8 cellular contexts compared by ENCODE assay signal in the genomic region with DNA sequence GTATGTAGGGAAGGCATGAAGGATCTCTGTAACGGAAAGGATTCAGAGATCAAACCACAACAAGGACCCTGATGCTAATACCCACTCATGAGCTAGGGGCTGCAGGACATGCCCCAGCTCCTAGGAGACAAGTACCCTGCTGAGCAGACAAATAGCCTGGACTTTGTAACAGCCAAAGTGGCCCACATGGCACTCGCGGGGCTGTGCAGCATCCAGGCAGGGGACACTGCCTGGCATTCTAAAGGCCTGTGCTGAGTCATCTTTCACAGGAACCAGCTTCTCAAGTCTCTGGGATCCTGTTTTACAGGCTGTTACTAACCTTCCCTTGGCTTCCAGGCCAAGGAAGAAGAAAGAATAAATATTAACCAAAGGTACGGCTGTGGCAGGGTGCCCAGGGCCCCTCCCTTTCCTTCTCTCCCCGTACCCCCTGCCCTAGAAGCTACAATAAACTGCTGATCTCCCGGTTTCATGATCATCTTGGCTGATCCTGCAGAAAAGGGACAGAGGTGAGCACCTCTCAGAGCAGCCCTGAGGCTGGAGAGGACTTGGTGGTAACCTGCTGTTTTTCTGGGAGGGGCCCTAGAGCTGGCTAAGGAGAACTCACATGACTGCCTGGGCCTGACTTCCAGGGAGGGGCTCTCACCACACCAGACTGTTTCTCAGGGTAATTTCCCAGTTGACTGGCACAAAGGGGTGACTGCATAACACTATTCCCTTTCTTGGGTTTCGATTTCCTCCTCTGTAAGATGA. TPM values are rescaled to one million over a fixed set of nuclear protein-coding genes. Genes with fewer than 3 reads are reported as not detected.
DNase-seq lines count a peak whose midpoint lies in the region; ATAC-seq lines count a peak whose summit lies in the region.

No MANE protein-coding gene starts in this region.

- peak overlapping the region in 6 of 11 experiments; percentile 13 to 81 (median 46); a peak in 11 of 22 replicates for H3K4me2 ChIP-seq in BLaER1 treated with 17β-estradiol and CSF1 and Interleukin-3, amounts not matched to agents 10 nM and 100 nM

- H3K27me3 Mint-ChIP-seq in stimulated activated naive CD8-positive, alpha-beta T cell treated with anti-CD3 and anti-CD28 coated beads, Interleukin-15, amount 100 ng/mL, for 72 hours, result no peaks in the 10 kb centered on the region

- peaks cover 18% of the 10 kb centered on the region for H3K4me1 Mint-ChIP-seq in stimulated activated naive CD8-positive, alpha-beta T cell treated with anti-CD3 and anti-CD28 coated beads, Interleukin-15, amount 100 ng/mL, for 72 hours

- H3K9me3 ChIP-seq in BLaER1 treated with 17β-estradiol and CSF1 and Interleukin-3, amounts not matched to agents 10 nM and 100 nM (replicated peaks in 1 of 11), result no peaks in the 10 kb centered on the region

- peak; percentile 58 for DNase-seq in KBM-7
- peak in 36 of 58 donors; percentile 1 to 68 (median 15) for DNase-seq in anterior cingulate cortex (lab: John Stamatoyannopoulos, UW)
- peak; percentile 19 for DNase-seq in inferior parietal cortex (ENCODE audit: extremely low spot score)
- DNase-seq in stimulated activated naive CD8-positive, alpha-beta T cell treated with anti-CD3 and anti-CD28 coated beads, Interleukin-15, amount 100 ng/mL, for 72 hours, result no peak
- no peak for DNase-seq in SK-N-DZ (ENCODE audit: low spot score)

- peaks cover 0 to 24% (median 5%) of the 10 kb centered on the region in 10 experiments; a peak in 11 of 20 replicates for H3K4me1 ChIP-seq in BLaER1 treated with 17β-estradiol and CSF1 and Interleukin-3, amounts not matched to agents 10 nM and 100 nM

- in situ Hi-C loops in KBM-7 (cut with MboI; ENCODE audit: low pct_unique_long_range_greater_than_20kb, low sequenced_read_pairs), result no loop called here

- peak; percentile 61 for ATAC-seq in stimulated activated naive CD8-positive, alpha-beta T cell treated with anti-CD3 and anti-CD28 coated beads, Interleukin-15, amount 100 ng/mL, for 72 hours
- ATAC-seq in HG03095 (IDR thresholded peaks at IDR 0.05; ENCODE audit: unreplicated experiment) (no peak), GM21381 (IDR thresholded peaks at IDR 0.05; ENCODE audit: unreplicated experiment) (no peak)

- no peaks in the 10 kb centered on the region for H3K27me3 ChIP-seq in BLaER1 treated with 17β-estradiol and CSF1 and Interleukin-3, amounts not matched to agents 10 nM and 100 nM

- peak overlapping the region in 7 of 11 experiments; percentile 6 to 51 (median 49); a peak in 10 of 22 replicates for H3K27ac ChIP-seq in BLaER1 treated with 17β-estradiol and CSF1 and Interleukin-3, amounts not matched to agents 10 nM and 100 nM

- H3K4me3 ChIP-seq in BLaER1 treated with 17β-estradiol and CSF1 and Interleukin-3, amounts not matched to agents 10 nM and 100 nM, result no peak overlapping the region

- H3K27ac Mint-ChIP-seq in stimulated activated naive CD8-positive, alpha-beta T cell treated with anti-CD3 and anti-CD28 coated beads, Interleukin-15, amount 100 ng/mL, for 72 hours, result peak overlapping the region in 1 of 2 donors; percentile 22

- H4K20me1 ChIP-seq in BLaER1 treated with 17β-estradiol and CSF1 and Interleukin-3, amounts not matched to agents 10 nM and 100 nM, result no peaks in the 10 kb centered on the region

- H3K9me3 Mint-ChIP-seq in stimulated activated naive CD8-positive, alpha-beta T cell treated with anti-CD3 and anti-CD28 coated beads, Interleukin-15, amount 100 ng/mL, for 72 hours, result no peaks in the 10 kb centered on the region

- H3K9ac ChIP-seq in BLaER1 treated with 17β-estradiol and CSF1 and Interleukin-3, amounts not matched to agents 10 nM and 100 nM, result peak overlapping the region in 3 of 11 experiments; percentile 6 to 51 (median 24); a peak in 1 of 22 replicates

- no peaks in the 10 kb centered on the region for H3K36me3 ChIP-seq in BLaER1 treated with 17β-estradiol and CSF1 and Interleukin-3, amounts not matched to agents 10 nM and 100 nM

- no peak overlapping the region for H3K4me3 Mint-ChIP-seq in stimulated activated naive CD8-positive, alpha-beta T cell treated with anti-CD3 and anti-CD28 coated beads, Interleukin-15, amount 100 ng/mL, for 72 hours

RNA-seq across cellular contexts. Expression of gene RPEL1, which starts 4.2 kb away (rescaled TPM):
- not detected in 2 replicates for polyA plus RNA-seq in SK-N-DZ (2014; cell fraction: cytosol; rRNA removed)
- polyA plus RNA-seq in SK-N-DZ (2014; cell fraction: nucleus; rRNA removed), result not detected in 2 replicates

RNA-seq across cellular contexts. Expression of gene INA, which starts 35.5 kb away (rescaled TPM):
- 133 and 147 TPM in 2 replicates for polyA plus RNA-seq in SK-N-DZ (2014; cell fraction: cytosol; rRNA removed)
- polyA plus RNA-seq in SK-N-DZ (2014; cell fraction: nucleus; rRNA removed), result 52.9 and 66.2 TPM in 2 replicates

RNA-seq across cellular contexts. Expression of gene NT5C2, which starts 48.4 kb away (rescaled TPM):
- 26.0 and 28.0 TPM in 2 replicates for polyA plus RNA-seq in SK-N-DZ (2014; cell fraction: cytosol; rRNA removed)
- polyA plus RNA-seq in SK-N-DZ (2014; cell fraction: nucleus; rRNA removed), result 37.3 and 50.9 TPM in 2 replicates

Comparison
In these comparisons a context has a peak if more than half of its experiments do, and no peak if none do; other contexts are left out.
1. DNase-seq: peak in KBM-7 (single experiment), anterior cingulate cortex (36 of 58) and inferior parietal cortex (single experiment); none in stimulated activated naive CD8-positive, alpha-beta T cell treated with anti-CD3 and anti-CD28 coated beads, Interleukin-15, amount 100 ng/mL, for 72 hours (0 of 2) and SK-N-DZ (single experiment).